In the genomic region with DNA sequence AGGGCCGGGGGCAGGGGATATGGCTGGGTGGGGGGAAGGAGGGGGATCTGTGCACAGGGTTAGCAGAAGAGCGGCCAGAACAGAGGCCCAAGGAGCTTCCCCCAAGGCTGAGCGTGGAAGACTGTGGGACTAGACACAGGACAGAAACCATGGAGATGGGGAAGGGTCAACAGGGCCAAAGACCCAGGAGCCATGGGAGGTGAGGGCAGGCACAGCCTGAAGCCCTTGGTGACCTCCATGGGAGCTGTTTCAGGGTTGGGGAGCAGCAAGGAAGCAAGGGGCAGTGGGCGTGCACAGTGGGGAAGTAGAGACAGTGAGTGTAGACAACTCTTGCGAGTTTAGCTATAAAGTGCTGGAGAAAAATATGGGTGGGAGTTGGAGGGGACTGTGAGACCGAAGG, we compare ENCODE assay signal across 21 cellular contexts. TPM values are rescaled to one million over a fixed set of nuclear protein-coding genes. Genes with fewer than 3 reads are reported as not detected.
A peak's percentile ranks its signal among the peaks of the same experiment; 100 is the strongest.
DNase-seq lines count a peak whose midpoint lies in the region; ATAC-seq and TF ChIP-seq lines count a peak whose summit lies in the region.
"Had no signal": no experiment of that assay in that cellular context is flagged by ENCODE, and none has a peak within 500 bp of the region (broad histone marks: within the 10 kb centered on the region; RNA-seq: fewer than 3 reads in every experiment).

No MANE protein-coding gene starts in this region.

- no peaks in the 10 kb centered on the region for H3K9me3 Mint-ChIP-seq in activated T-helper 17 cell treated with anti-CD3 and anti-CD28 coated beads, Interleukin-2, amount 50 U/mL, for 72 hours
- H3K9me3 Mint-ChIP-seq in stimulated activated memory B cell treated with anti-CD40 and anti-IgM and Interleukin-4, amounts not matched to agents 10 μg/mL and 1 μg/mL and 100 μg/mL, for 72 hours, result no peaks in the 10 kb centered on the region
- no peaks in the 10 kb centered on the region for H3K9me3 Mint-ChIP-seq in mesothelial cell of epicardium
- H3K9me3 Mint-ChIP-seq: CD4-positive, alpha-beta T cell had no signal

- H3K79me2 ChIP-seq in PC-3 (ENCODE audit: low read length), result no peaks in the 10 kb centered on the region

- intact Hi-C loops in PC-3 (cut with micrococcal nuclease), result loop anchor here (1.0 to 10.0 kb wide), 3 partner anchors 65 to 347 kb away; no protein-coding TSS in a partner anchor
- intact Hi-C loops in stomach (cut with DNase I; ENCODE audit: low total_unique reads), result no loop called here

- no peak overlapping the region for H3K4me2 ChIP-seq in PC-3 (ENCODE audit: low read length)
- H3K4me2 ChIP-seq: A549; BLaER1 treated with 17β-estradiol and CSF1 and Interleukin-3, amounts not matched to agents 10 nM and 100 nM had no signal

- BruUV-seq in PC-3 (replicated peaks; lab: Mats Ljungman, UMichigan), result no TSS peak

- H3K9me3 ChIP-seq in PC-3 (ENCODE audit: low read length) (no peaks in the 10 kb centered on the region), stomach (no peaks in the 10 kb centered on the region)
- H3K9me3 ChIP-seq: A549; BLaER1 treated with 17β-estradiol and CSF1 and Interleukin-3, amounts not matched to agents 10 nM and 100 nM had no signal

- H2AFZ ChIP-seq in PC-3 (ENCODE audit: low read length), result no peak overlapping the region

- H3K27me3 ChIP-seq in PC-3 (ENCODE audit: low read length), result no peaks in the 10 kb centered on the region
- H3K27me3 ChIP-seq in stomach, result peaks cover 0 to 5% (median 4%) of the 10 kb centered on the region in 3 donors

- H3K27ac ChIP-seq in PC-3 (ENCODE audit: low read length), result 0 out of 2 replicates have a peak overlapping the region, but pooled peaks have one; percentile 53
- no peak overlapping the region for H3K27ac ChIP-seq in stomach
- H3K27ac ChIP-seq: A549; BLaER1 treated with 17β-estradiol and CSF1 and Interleukin-3, amounts not matched to agents 10 nM and 100 nM; SK-N-MC had no signal

- no peak for TF ChIP-seq EP300 in stomach (IDR thresholded peaks at IDR 0.05)

- H3K36me3 ChIP-seq in PC-3 (ENCODE audit: low read depth, low read length) (no peaks in the 10 kb centered on the region), stomach (no peaks in the 10 kb centered on the region)
- H3K36me3 ChIP-seq: BLaER1 treated with 17β-estradiol and CSF1 and Interleukin-3, amounts not matched to agents 10 nM and 100 nM had no signal

- TF ChIP-seq POLR2A in stomach (IDR thresholded peaks at IDR 0.05), result no peak

- no peak overlapping the region for H3K4me3 Mint-ChIP-seq in activated T-helper 17 cell treated with anti-CD3 and anti-CD28 coated beads, Interleukin-2, amount 50 U/mL, for 72 hours
- H3K4me3 Mint-ChIP-seq in stimulated activated memory B cell treated with anti-CD40 and anti-IgM and Interleukin-4, amounts not matched to agents 10 μg/mL and 1 μg/mL and 100 μg/mL, for 72 hours, result no peak overlapping the region
- no peak overlapping the region for H3K4me3 Mint-ChIP-seq in mesothelial cell of epicardium
- H3K4me3 Mint-ChIP-seq: CD4-positive, alpha-beta T cell had no signal

- POLR2A ChIA-PET in PC-3 (lab: Charles Lee; ENCODE audit: unreplicated experiment), result no interaction called here

- no peaks in the 10 kb centered on the region for H3K9me2 ChIP-seq in PC-3 (replicated peaks; ENCODE audit: low read length)

- CTCF ChIA-PET in PC-3 (lab: Charles Lee), result interaction anchor here (0.6 kb wide), 1 partner anchor 168 kb away, joined by 3 read pairs; no protein-coding TSS in a partner anchor

- no peak for ATAC-seq in PC-3
- no peak for ATAC-seq in activated T-helper 17 cell treated with anti-CD3 and anti-CD28 coated beads, Interleukin-2, amount 50 U/mL, for 72 hours (replicated peaks)
- no peak for ATAC-seq in stimulated activated memory B cell treated with anti-CD40 and anti-IgM and Interleukin-4, amounts not matched to agents 10 μg/mL and 1 μg/mL and 100 μg/mL, for 72 hours
- ATAC-seq: A549 had no signal

- 85 to 100% (median 94%) methylated on average over 6 of the region's 6 CpGs for whole genome bisulfite sequencing in stomach, 5 donors

- no peak for DNase-seq in PC-3
- peak; percentile 24 for DNase-seq in mesenteric fat pad (ENCODE audit: low spot score)
- DNase-seq in RPMI8226, result no peak
- DNase-seq in stomach, result no peak
- DNase-seq in mesothelial cell of epicardium (ENCODE audit: low spot score in 2 of 2, unreplicated experiment in 2 of 2), result no peak
- DNase-seq: AML-193; CD4-positive, alpha-beta T cell; KBM-7; NCI-H1105 treated with DMSO at 0.1 percent for 48 hours; NCI-H446; NCI-H526; NCI-H82; NK-92 treated with Interleukin-12 subunit alpha and Interleukin-12 subunit beta, amount 100 ng/mL, for 24 hours; SIG-M5 had no signal

- H3K27ac Mint-ChIP-seq in activated T-helper 17 cell treated with anti-CD3 and anti-CD28 coated beads, Interleukin-2, amount 50 U/mL, for 72 hours, result peak overlapping the region; percentile 50
- H3K27ac Mint-ChIP-seq in stimulated activated memory B cell treated with anti-CD40 and anti-IgM and Interleukin-4, amounts not matched to agents 10 μg/mL and 1 μg/mL and 100 μg/mL, for 72 hours, result peak overlapping the region; percentile 4
- no peak overlapping the region for H3K27ac Mint-ChIP-seq in mesothelial cell of epicardium
- H3K27ac Mint-ChIP-seq: CD4-positive, alpha-beta T cell had no signal

- H3K4me1 ChIP-seq in PC-3 (ENCODE audit: insufficient read depth, low read length), result peaks cover 37% of the 10 kb centered on the region
- peaks cover 7 to 16% (median 12%) of the 10 kb centered on the region in 4 donors for H3K4me1 ChIP-seq in stomach

- peaks cover 18% of the 10 kb centered on the region for H3K4me1 Mint-ChIP-seq in activated T-helper 17 cell treated with anti-CD3 and anti-CD28 coated beads, Interleukin-2, amount 50 U/mL, for 72 hours
- peaks cover 33% of the 10 kb centered on the region for H3K4me1 Mint-ChIP-seq in stimulated activated memory B cell treated with anti-CD40 and anti-IgM and Interleukin-4, amounts not matched to agents 10 μg/mL and 1 μg/mL and 100 μg/mL, for 72 hours
- H3K4me1 Mint-ChIP-seq in mesothelial cell of epicardium, result peaks cover 36% of the 10 kb centered on the region

- H3K27me3 Mint-ChIP-seq in activated T-helper 17 cell treated with anti-CD3 and anti-CD28 coated beads, Interleukin-2, amount 50 U/mL, for 72 hours, result peaks cover 12% of the 10 kb centered on the region
- no peaks in the 10 kb centered on the region for H3K27me3 Mint-ChIP-seq in stimulated activated memory B cell treated with anti-CD40 and anti-IgM and Interleukin-4, amounts not matched to agents 10 μg/mL and 1 μg/mL and 100 μg/mL, for 72 hours
- H3K27me3 Mint-ChIP-seq in mesothelial cell of epicardium (ENCODE audit: low read depth), result no peaks in the 10 kb centered on the region
- H3K27me3 Mint-ChIP-seq: CD4-positive, alpha-beta T cell had no signal

- no peaks in the 10 kb centered on the region for H4K20me1 ChIP-seq in PC-3 (ENCODE audit: low read length)
- H4K20me1 ChIP-seq: BLaER1 treated with 17β-estradiol and CSF1 and Interleukin-3, amounts not matched to agents 10 nM and 100 nM had no signal

- H3K9ac ChIP-seq in PC-3 (ENCODE audit: low read length), result no peak overlapping the region
- H3K9ac ChIP-seq: BLaER1 treated with 17β-estradiol and CSF1 and Interleukin-3, amounts not matched to agents 10 nM and 100 nM had no signal

- H3K4me3 ChIP-seq in PC-3 (ENCODE audit: low read length), result no peak overlapping the region
- no peak overlapping the region for H3K4me3 ChIP-seq in stomach
- H3K4me3 ChIP-seq: A549; BLaER1 treated with 17β-estradiol and CSF1 and Interleukin-3, amounts not matched to agents 10 nM and 100 nM; SK-N-MC had no signal

- no peaks in the 10 kb centered on the region for H3F3A ChIP-seq in PC-3 (ENCODE audit: low read length, unreplicated experiment)

- H3K36me3 Mint-ChIP-seq in activated T-helper 17 cell treated with anti-CD3 and anti-CD28 coated beads, Interleukin-2, amount 50 U/mL, for 72 hours (ENCODE audit: low read depth), result no peaks in the 10 kb centered on the region
- H3K36me3 Mint-ChIP-seq in stimulated activated memory B cell treated with anti-CD40 and anti-IgM and Interleukin-4, amounts not matched to agents 10 μg/mL and 1 μg/mL and 100 μg/mL, for 72 hours, result no peaks in the 10 kb centered on the region
- H3K36me3 Mint-ChIP-seq in mesothelial cell of epicardium, result no peaks in the 10 kb centered on the region

- no peak for TF ChIP-seq CTCF in PC-3 (conservative IDR thresholded peaks at IDR 0.05; ENCODE audit: low read depth, low read length)
- TF ChIP-seq CTCF in stomach (IDR thresholded peaks at IDR 0.05), result no peak
- no peak for TF ChIP-seq CTCF in mesothelial cell of epicardium (IDR thresholded peaks at IDR 0.05; ENCODE audit: unreplicated experiment)

RNA-seq across cellular contexts. Expression of gene WNT11, which starts 56.6 kb away (rescaled TPM):
- 0.40 and 1.6 TPM in 2 replicates for total RNA-seq in PC-3 (2014; rRNA removed)
- not detected for total RNA-seq in activated T-helper 17 cell treated with anti-CD3 and anti-CD28 coated beads, Interleukin-2, amount 50 U/mL, for 72 hours
- total RNA-seq in mesenteric fat pad, result 34.1 TPM
- total RNA-seq in stomach, result 10 to 100 TPM in 2 of 5 donors, 1 to 10 TPM in 1, not detected in 2; 1.8 to 96.7 (median 34.4) TPM
- polyA plus RNA-seq in stomach, result under 1 TPM; 0.12 to 0.76 (median 0.30) TPM
- total RNA-seq in mesothelial cell of epicardium, result 22.5 to 24.1 TPM (median 22.8 TPM) in 3 replicates
- total RNA-seq: LHCN-M2, MCF 10A had no signal
